ENCODE assay signal across 1 cellular context in the genomic region with DNA sequence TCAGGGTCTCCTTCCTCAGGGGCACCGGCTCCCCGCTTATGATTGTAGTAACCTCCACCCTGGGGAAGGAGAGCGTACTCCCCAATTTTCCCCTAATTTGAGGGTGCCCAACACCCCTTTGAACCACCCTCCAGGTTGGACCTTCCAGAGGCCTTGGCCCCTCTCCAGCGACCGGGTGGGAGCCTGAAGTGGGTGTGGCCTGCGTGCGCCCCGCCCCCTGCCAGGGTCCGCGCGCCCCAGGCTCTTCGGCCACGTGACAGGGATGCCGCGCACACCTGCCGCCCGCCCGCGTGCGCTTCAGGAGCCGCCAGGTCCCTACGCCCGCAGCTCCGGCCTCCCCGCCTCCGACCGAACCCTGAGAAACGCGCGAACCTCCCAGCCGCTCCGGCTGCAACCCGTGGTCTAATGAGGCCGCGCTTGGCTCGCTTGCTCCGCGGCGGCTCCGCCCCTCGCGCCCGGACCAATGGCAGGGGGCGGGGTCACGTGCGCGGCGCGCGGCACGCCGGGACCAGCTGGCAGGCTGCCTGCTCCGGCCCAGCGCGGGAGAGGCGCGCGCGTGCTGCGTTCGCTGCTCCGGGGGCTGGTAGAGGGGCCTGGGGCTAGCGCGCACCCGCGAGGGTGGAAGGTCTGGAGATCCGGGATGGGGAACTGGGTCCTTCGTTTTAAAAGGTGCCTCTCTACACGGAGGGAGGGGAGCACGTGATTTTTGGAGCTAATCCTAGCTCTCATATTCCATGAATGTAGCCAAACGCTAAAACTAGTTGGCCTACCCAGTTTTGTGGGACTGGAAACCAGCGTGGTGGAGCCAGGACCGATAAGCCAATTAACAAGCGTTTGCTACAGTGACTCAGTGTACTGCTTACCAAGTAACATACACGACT.
TF ChIP-seq lines count a peak whose summit lies in the region.

A gene (minus strand): TSS at position 404 of the 881 bp plus-strand sequence. CDS start 618 bp downstream, outside the sequence.

TF ChIP-seq in K562, 482 proteins besides CTCF, POLR2A, EP300 and RAD21 (continued from another document and continues in another):
- TF ChIP-seq, protein P1, sequence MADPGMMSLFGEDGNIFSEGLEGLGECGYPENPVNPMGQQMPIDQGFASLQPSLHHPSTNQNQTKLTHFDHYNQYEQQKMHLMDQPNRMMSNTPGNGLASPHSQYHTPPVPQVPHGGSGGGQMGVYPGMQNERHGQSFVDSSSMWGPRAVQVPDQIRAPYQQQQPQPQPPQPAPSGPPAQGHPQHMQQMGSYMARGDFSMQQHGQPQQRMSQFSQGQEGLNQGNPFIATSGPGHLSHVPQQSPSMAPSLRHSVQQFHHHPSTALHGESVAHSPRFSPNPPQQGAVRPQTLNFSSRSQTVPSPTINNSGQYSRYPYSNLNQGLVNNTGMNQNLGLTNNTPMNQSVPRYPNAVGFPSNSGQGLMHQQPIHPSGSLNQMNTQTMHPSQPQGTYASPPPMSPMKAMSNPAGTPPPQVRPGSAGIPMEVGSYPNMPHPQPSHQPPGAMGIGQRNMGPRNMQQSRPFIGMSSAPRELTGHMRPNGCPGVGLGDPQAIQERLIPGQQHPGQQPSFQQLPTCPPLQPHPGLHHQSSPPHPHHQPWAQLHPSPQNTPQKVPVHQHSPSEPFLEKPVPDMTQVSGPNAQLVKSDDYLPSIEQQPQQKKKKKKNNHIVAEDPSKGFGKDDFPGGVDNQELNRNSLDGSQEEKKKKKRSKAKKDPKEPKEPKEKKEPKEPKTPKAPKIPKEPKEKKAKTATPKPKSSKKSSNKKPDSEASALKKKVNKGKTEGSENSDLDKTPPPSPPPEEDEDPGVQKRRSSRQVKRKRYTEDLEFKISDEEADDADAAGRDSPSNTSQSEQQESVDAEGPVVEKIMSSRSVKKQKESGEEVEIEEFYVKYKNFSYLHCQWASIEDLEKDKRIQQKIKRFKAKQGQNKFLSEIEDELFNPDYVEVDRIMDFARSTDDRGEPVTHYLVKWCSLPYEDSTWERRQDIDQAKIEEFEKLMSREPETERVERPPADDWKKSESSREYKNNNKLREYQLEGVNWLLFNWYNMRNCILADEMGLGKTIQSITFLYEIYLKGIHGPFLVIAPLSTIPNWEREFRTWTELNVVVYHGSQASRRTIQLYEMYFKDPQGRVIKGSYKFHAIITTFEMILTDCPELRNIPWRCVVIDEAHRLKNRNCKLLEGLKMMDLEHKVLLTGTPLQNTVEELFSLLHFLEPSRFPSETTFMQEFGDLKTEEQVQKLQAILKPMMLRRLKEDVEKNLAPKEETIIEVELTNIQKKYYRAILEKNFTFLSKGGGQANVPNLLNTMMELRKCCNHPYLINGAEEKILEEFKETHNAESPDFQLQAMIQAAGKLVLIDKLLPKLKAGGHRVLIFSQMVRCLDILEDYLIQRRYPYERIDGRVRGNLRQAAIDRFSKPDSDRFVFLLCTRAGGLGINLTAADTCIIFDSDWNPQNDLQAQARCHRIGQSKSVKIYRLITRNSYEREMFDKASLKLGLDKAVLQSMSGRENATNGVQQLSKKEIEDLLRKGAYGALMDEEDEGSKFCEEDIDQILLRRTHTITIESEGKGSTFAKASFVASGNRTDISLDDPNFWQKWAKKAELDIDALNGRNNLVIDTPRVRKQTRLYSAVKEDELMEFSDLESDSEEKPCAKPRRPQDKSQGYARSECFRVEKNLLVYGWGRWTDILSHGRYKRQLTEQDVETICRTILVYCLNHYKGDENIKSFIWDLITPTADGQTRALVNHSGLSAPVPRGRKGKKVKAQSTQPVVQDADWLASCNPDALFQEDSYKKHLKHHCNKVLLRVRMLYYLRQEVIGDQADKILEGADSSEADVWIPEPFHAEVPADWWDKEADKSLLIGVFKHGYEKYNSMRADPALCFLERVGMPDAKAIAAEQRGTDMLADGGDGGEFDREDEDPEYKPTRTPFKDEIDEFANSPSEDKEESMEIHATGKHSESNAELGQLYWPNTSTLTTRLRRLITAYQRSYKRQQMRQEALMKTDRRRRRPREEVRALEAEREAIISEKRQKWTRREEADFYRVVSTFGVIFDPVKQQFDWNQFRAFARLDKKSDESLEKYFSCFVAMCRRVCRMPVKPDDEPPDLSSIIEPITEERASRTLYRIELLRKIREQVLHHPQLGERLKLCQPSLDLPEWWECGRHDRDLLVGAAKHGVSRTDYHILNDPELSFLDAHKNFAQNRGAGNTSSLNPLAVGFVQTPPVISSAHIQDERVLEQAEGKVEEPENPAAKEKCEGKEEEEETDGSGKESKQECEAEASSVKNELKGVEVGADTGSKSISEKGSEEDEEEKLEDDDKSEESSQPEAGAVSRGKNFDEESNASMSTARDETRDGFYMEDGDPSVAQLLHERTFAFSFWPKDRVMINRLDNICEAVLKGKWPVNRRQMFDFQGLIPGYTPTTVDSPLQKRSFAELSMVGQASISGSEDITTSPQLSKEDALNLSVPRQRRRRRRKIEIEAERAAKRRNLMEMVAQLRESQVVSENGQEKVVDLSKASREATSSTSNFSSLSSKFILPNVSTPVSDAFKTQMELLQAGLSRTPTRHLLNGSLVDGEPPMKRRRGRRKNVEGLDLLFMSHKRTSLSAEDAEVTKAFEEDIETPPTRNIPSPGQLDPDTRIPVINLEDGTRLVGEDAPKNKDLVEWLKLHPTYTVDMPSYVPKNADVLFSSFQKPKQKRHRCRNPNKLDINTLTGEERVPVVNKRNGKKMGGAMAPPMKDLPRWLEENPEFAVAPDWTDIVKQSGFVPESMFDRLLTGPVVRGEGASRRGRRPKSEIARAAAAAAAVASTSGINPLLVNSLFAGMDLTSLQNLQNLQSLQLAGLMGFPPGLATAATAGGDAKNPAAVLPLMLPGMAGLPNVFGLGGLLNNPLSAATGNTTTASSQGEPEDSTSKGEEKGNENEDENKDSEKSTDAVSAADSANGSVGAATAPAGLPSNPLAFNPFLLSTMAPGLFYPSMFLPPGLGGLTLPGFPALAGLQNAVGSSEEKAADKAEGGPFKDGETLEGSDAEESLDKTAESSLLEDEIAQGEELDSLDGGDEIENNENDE (IDR thresholded peaks at IDR 0.05; ENCODE audit: low read depth, low read length): no peak
- TF ChIP-seq NCOR1 (IDR thresholded peaks at IDR 0.05): no peak
- TF ChIP-seq CXXC5 (CRISPR knock-in tag; IDR thresholded peaks at IDR 0.05): peak; percentile 92
- TF ChIP-seq, protein P2, sequence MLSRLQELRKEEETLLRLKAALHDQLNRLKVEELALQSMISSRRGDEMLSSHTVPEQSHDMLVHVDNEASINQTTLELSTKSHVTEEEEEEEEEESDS (CRISPR knock-in tag; IDR thresholded peaks at IDR 0.05): no peak
- TF ChIP-seq TBP (optimal IDR thresholded peaks at IDR 0.05; ENCODE audit: low read depth, low read length): peak; percentile 68
- TF ChIP-seq TEAD1 (CRISPR knock-in tag; IDR thresholded peaks at IDR 0.05): peak in 1 of 2 experiments; percentile 94; a peak in 1 of 4 replicates
- TF ChIP-seq, protein P3, sequence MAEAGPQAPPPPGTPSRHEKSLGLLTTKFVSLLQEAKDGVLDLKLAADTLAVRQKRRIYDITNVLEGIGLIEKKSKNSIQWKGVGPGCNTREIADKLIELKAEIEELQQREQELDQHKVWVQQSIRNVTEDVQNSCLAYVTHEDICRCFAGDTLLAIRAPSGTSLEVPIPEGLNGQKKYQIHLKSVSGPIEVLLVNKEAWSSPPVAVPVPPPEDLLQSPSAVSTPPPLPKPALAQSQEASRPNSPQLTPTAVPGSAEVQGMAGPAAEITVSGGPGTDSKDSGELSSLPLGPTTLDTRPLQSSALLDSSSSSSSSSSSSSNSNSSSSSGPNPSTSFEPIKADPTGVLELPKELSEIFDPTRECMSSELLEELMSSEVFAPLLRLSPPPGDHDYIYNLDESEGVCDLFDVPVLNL (CRISPR knock-in tag; IDR thresholded peaks at IDR 0.05; ENCODE audit: low read depth): peak; percentile 27; the same call in 1 of the 2 replicates
- TF ChIP-seq SOX6 (IDR thresholded peaks at IDR 0.05): 0 out of 2 replicates have a peak, but pooled peaks have one; percentile 34
- TF ChIP-seq, protein P4, sequence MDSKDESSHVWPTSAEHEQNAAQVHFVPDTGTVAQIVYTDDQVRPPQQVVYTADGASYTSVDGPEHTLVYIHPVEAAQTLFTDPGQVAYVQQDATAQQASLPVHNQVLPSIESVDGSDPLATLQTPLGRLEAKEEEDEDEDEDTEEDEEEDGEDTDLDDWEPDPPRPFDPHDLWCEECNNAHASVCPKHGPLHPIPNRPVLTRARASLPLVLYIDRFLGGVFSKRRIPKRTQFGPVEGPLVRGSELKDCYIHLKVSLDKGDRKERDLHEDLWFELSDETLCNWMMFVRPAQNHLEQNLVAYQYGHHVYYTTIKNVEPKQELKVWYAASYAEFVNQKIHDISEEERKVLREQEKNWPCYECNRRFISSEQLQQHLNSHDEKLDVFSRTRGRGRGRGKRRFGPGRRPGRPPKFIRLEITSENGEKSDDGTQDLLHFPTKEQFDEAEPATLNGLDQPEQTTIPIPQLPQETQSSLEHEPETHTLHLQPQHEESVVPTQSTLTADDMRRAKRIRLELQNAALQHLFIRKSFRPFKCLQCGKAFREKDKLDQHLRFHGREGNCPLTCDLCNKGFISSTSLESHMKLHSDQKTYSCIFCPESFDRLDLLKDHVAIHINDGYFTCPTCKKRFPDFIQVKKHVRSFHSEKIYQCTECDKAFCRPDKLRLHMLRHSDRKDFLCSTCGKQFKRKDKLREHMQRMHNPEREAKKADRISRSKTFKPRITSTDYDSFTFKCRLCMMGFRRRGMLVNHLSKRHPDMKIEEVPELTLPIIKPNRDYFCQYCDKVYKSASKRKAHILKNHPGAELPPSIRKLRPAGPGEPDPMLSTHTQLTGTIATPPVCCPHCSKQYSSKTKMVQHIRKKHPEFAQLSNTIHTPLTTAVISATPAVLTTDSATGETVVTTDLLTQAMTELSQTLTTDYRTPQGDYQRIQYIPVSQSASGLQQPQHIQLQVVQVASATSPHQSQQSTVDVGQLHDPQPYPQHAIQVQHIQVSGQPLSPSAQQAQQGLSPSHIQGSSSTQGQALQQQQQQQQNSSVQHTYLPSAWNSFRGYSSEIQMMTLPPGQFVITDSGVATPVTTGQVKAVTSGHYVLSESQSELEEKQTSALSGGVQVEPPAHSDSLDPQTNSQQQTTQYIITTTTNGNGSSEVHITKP (IDR thresholded peaks at IDR 0.05; ENCODE audit: partially characterized antibody): peak; percentile 96
- TF ChIP-seq, protein P5, sequence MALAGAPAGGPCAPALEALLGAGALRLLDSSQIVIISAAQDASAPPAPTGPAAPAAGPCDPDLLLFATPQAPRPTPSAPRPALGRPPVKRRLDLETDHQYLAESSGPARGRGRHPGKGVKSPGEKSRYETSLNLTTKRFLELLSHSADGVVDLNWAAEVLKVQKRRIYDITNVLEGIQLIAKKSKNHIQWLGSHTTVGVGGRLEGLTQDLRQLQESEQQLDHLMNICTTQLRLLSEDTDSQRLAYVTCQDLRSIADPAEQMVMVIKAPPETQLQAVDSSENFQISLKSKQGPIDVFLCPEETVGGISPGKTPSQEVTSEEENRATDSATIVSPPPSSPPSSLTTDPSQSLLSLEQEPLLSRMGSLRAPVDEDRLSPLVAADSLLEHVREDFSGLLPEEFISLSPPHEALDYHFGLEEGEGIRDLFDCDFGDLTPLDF (CRISPR knock-in tag; IDR thresholded peaks at IDR 0.05): peak; percentile 85
- TF ChIP-seq, protein P6, sequence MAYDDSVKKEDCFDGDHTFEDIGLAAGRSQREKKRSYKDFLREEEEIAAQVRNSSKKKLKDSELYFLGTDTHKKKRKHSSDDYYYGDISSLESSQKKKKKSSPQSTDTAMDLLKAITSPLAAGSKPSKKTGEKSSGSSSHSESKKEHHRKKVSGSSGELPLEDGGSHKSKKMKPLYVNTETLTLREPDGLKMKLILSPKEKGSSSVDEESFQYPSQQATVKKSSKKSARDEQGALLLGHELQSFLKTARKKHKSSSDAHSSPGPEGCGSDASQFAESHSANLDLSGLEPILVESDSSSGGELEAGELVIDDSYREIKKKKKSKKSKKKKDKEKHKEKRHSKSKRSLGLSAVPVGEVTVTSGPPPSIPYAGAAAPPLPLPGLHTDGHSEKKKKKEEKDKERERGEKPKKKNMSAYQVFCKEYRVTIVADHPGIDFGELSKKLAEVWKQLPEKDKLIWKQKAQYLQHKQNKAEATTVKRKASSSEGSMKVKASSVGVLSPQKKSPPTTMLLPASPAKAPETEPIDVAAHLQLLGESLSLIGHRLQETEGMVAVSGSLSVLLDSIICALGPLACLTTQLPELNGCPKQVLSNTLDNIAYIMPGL (CRISPR knock-in tag; IDR thresholded peaks at IDR 0.05): no peak; the same call in 1 of the 2 replicates
- TF ChIP-seq NR4A1 (CRISPR knock-in tag; IDR thresholded peaks at IDR 0.05): no peak
- peak; percentile 81; the same call in 1 of the 2 replicates for TF ChIP-seq NR4A1 (tag; IDR thresholded peaks at IDR 0.05)
- TF ChIP-seq SIRT6 (IDR thresholded peaks at IDR 0.05; ENCODE audit: low read depth, low read length): no peak
- TF ChIP-seq BDP1 (IDR thresholded peaks at IDR 0.05; ENCODE audit: insufficient read depth, insufficient read length): no peak
- TF ChIP-seq, protein P7, sequence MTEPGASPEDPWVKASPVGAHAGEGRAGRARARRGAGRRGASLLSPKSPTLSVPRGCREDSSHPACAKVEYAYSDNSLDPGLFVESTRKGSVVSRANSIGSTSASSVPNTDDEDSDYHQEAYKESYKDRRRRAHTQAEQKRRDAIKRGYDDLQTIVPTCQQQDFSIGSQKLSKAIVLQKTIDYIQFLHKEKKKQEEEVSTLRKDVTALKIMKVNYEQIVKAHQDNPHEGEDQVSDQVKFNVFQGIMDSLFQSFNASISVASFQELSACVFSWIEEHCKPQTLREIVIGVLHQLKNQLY (CRISPR knock-in tag; conservative IDR thresholded peaks at IDR 0.05): peak in 1 of 2 experiments; percentile 93; a peak in 1 of 4 replicates
- no peak for TF ChIP-seq ZNF133 (CRISPR knock-in tag; IDR thresholded peaks at IDR 0.05)
- TF ChIP-seq, protein P8, sequence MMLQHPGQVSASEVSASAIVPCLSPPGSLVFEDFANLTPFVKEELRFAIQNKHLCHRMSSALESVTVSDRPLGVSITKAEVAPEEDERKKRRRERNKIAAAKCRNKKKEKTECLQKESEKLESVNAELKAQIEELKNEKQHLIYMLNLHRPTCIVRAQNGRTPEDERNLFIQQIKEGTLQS (IDR thresholded peaks at IDR 0.05): no peak
- TF ChIP-seq, protein P8 (CRISPR knock-in tag; conservative IDR thresholded peaks at IDR 0.05): no peak
- TF ChIP-seq, protein P9, sequence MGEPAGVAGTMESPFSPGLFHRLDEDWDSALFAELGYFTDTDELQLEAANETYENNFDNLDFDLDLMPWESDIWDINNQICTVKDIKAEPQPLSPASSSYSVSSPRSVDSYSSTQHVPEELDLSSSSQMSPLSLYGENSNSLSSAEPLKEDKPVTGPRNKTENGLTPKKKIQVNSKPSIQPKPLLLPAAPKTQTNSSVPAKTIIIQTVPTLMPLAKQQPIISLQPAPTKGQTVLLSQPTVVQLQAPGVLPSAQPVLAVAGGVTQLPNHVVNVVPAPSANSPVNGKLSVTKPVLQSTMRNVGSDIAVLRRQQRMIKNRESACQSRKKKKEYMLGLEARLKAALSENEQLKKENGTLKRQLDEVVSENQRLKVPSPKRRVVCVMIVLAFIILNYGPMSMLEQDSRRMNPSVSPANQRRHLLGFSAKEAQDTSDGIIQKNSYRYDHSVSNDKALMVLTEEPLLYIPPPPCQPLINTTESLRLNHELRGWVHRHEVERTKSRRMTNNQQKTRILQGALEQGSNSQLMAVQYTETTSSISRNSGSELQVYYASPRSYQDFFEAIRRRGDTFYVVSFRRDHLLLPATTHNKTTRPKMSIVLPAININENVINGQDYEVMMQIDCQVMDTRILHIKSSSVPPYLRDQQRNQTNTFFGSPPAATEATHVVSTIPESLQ (CRISPR knock-in tag; IDR thresholded peaks at IDR 0.05): peak; percentile 22; the same call in 1 of the 2 replicates
- peak; percentile 40 for TF ChIP-seq PCBP1 (IDR thresholded peaks at IDR 0.05; ENCODE audit: low read depth, low read length, poor library complexity, severe bottlenecking)
